In the genomic region with DNA sequence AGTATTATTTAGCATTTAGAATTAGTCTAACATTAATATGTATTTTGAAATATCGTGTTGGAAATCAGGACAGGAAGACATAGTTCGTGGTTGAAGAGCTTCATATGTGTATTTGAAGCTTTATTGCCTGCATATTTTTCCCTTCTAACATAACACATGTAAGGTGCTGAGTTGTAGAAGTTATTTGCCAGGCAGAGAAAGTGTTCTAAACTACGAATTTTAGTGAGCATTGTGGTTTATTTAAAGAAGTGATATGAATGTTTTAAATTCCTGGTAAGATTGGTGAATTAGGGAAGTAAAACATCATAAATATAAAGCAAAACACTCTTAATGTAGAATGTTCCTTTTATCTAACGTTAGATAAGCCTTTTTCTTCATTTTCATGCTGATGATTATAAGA, we compare ENCODE assay signal across 9 cellular contexts. TPM values are rescaled to one million over a fixed set of nuclear protein-coding genes. Genes with fewer than 3 reads are reported as not detected.
DNase-seq lines count a peak whose midpoint lies in the region; ATAC-seq and TF ChIP-seq lines count a peak whose summit lies in the region.
"Had no signal": no experiment of that assay in that cellular context is flagged by ENCODE, and none has a peak within 500 bp of the region (broad histone marks: within the 10 kb centered on the region; RNA-seq: fewer than 3 reads in every experiment).

No MANE protein-coding gene starts in this region.

- H3K27me3 ChIP-seq in right cardiac atrium (ENCODE audit: control insufficient read depth, insufficient read depth) (no peaks in the 10 kb centered on the region), heart left ventricle (no peaks in the 10 kb centered on the region)

- WGBS in right cardiac atrium = 24% methylated on average over 4 of the region's 4 CpGs
- WGBS in heart left ventricle, 4 donors = 19 to 28% (median 24%) methylated on average over 4 of the region's 4 CpGs

- H3K4me3 ChIP-seq in right cardiac atrium (ENCODE audit: low read length) (peak overlapping the region; percentile 91), heart left ventricle (peak overlapping the region in 6 of 12 donors; percentile 81 to 99 (median 96))

- no peak for ATAC-seq in right cardiac atrium
- ATAC-seq in heart left ventricle = no peak
- no peak for ATAC-seq in activated CD8-positive, alpha-beta T cell treated with anti-CD3 and anti-CD28 coated beads for 36 hours
- no peak for ATAC-seq in HG02678 (IDR thresholded peaks at IDR 0.05; ENCODE audit: unreplicated experiment)

- H3K4me1 Mint-ChIP-seq in activated CD8-positive, alpha-beta T cell treated with anti-CD3 and anti-CD28 coated beads for 36 hours (ENCODE audit: low read depth) = peaks cover 43% of the 10 kb centered on the region
- peaks cover 67 to 81% of the 10 kb centered on the region in 2 donors for H3K4me1 Mint-ChIP-seq in immature natural killer cell

- no peak for TF ChIP-seq CTCF in heart left ventricle (IDR thresholded peaks at IDR 0.05)
- no peak for TF ChIP-seq CTCF in activated CD8-positive, alpha-beta T cell treated with anti-CD3 and anti-CD28 coated beads for 36 hours (IDR thresholded peaks at IDR 0.05)

- H3K4me1 ChIP-seq in right cardiac atrium (ENCODE audit: control insufficient read depth, insufficient read depth, low read length) (peaks cover 3% of the 10 kb centered on the region), heart left ventricle (peaks cover 0 to 59% (median 40%) of the 10 kb centered on the region in 12 donors)

- intact Hi-C loops in right cardiac atrium (cut with DNase I) (loop anchor here in 3 of 4 donors (5.0 to 10.0 kb wide), 2 partner anchors 62 to 84 kb away; no protein-coding TSS in a partner anchor), heart left ventricle (cut with DNase I) (loop anchor here in 9 of 10 donors (5.0 to 10.0 kb wide), 9 partner anchors 36 to 158 kb away; a partner anchor contains a TSS)
- intact Hi-C loops in activated CD8-positive, alpha-beta T cell treated with anti-CD3 and anti-CD28 coated beads for 36 hours (cut with micrococcal nuclease) = no loop called here

- H3K36me3 ChIP-seq in heart left ventricle = peaks cover 0 to 16% (median 0%) of the 10 kb centered on the region in 9 donors

- no peaks in the 10 kb centered on the region for H3K27me3 Mint-ChIP-seq in activated CD8-positive, alpha-beta T cell treated with anti-CD3 and anti-CD28 coated beads for 36 hours
- H3K27me3 Mint-ChIP-seq in immature natural killer cell (ENCODE audit: low read depth in 3 of 3) = peaks cover 0 to 5% (median 0%) of the 10 kb centered on the region in 3 donors

- peak overlapping the region; percentile 96 for H3K4me3 Mint-ChIP-seq in activated CD8-positive, alpha-beta T cell treated with anti-CD3 and anti-CD28 coated beads for 36 hours
- peak overlapping the region; percentile 92 to 96 (median 93) for H3K4me3 Mint-ChIP-seq in immature natural killer cell

- CTCF ChIA-PET in activated CD8-positive, alpha-beta T cell treated with anti-CD3 and anti-CD28 coated beads for 36 hours (lab: Charles Lee) = interaction anchor here (0.9 to 1.0 kb wide), 2 partner anchors 57 to 83 kb away, joined by 3 read pairs; no protein-coding TSS in a partner anchor

- H3K27ac Mint-ChIP-seq in activated CD8-positive, alpha-beta T cell treated with anti-CD3 and anti-CD28 coated beads for 36 hours = peak overlapping the region; percentile 96
- H3K27ac Mint-ChIP-seq in immature natural killer cell = peak overlapping the region; percentile 91 to 97 (median 94)

- no peaks in the 10 kb centered on the region for H3K9me3 Mint-ChIP-seq in activated CD8-positive, alpha-beta T cell treated with anti-CD3 and anti-CD28 coated beads for 36 hours
- no peaks in the 10 kb centered on the region for H3K9me3 Mint-ChIP-seq in immature natural killer cell

- H3K36me3 Mint-ChIP-seq in activated CD8-positive, alpha-beta T cell treated with anti-CD3 and anti-CD28 coated beads for 36 hours (ENCODE audit: low read depth) = peaks cover 47% of the 10 kb centered on the region
- peaks cover 0 to 11% (median 3%) of the 10 kb centered on the region in 3 donors for H3K36me3 Mint-ChIP-seq in immature natural killer cell

- H3K27ac ChIP-seq in right cardiac atrium (ENCODE audit: low read length) (no peak overlapping the region), heart left ventricle (peak overlapping the region in 3 of 12 donors; percentile 17 to 99 (median 96))

- no peaks in the 10 kb centered on the region for H3K9me3 ChIP-seq in right cardiac atrium (ENCODE audit: control insufficient read depth, low read length)
- no peaks in the 10 kb centered on the region for H3K9me3 ChIP-seq in heart left ventricle

- POLR2A ChIA-PET in activated CD8-positive, alpha-beta T cell treated with anti-CD3 and anti-CD28 coated beads for 36 hours (lab: Charles Lee) = interaction anchor here (0.6 to 1.3 kb wide), 3 partner anchors 12 to 69 kb away, joined by 3 to 5 read pairs (median 3); no protein-coding TSS in a partner anchor

- DNase-seq in right cardiac atrium (no peak), heart left ventricle (no peak), immature natural killer cell (no peak), NCI-H1417 treated with DMSO at 0.1 percent for 48 hours (lab: John Stamatoyannopoulos, UW) (no peak), MV-4-11 (lab: John Stamatoyannopoulos, UW) (no peak), NCI-H446 treated with DMSO at 0.1 percent for 48 hours (lab: John Stamatoyannopoulos, UW) (no peak)
- DNase-seq in activated CD8-positive, alpha-beta T cell treated with anti-CD3 and anti-CD28 coated beads for 36 hours = no peak
- DNase-seq: stimulated activated CD4-positive, alpha-beta T cell treated with anti-CD3 and anti-CD28 coated beads, Interleukin-2, amount 100 ng/mL, for 24 hours had no signal

- no peak for TF ChIP-seq POLR2A in heart left ventricle (IDR thresholded peaks at IDR 0.05)

RNA-seq across cellular contexts. Expression of a gene that starts 2.5 kb away (rescaled TPM):
- total RNA-seq in right cardiac atrium (100 to 1,000 TPM; 111 to 154 (median 122) TPM), heart left ventricle (100 to 1,000 TPM in 4 of 9 donors, 10 to 100 TPM in 5; 59.7 to 116 (median 93.4) TPM)
- polyA plus RNA-seq in right cardiac atrium (44.6 TPM), heart left ventricle (10 to 100 TPM; 32.8 to 55.4 TPM), immature natural killer cell (1 to 10 TPM; 5.2 to 6.2 (median 5.5) TPM)
- total RNA-seq in activated CD8-positive, alpha-beta T cell treated with anti-CD3 and anti-CD28 coated beads for 36 hours = 10 to 100 TPM; 40.4 to 41.6 TPM
